ENCODE assay signal across 3 cellular contexts in the genomic region with DNA sequence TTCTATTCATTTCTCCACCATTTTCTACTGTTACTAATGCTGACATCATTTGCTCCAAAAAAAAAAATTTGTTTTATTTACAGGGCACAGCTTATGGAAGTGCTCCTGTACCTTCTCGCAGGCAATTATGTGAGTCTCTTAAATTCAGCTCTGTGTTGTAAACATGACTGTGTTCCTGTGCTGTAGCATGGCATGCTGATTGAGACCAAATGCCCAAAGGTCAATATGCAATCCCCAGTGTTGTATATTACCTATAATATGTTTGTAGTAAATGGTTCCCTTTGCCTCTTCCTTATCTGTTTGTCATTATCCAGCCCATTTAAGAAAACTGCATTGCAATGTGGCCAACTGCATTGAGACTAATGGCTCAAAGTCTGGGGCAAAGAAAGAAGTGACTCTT.
TF ChIP-seq lines count a peak whose summit lies in the region.

No MANE protein-coding gene starts in this region.

TF ChIP-seq in GM23338, 12 proteins besides CTCF, POLR2A, EP300 and RAD21 (continues in another document):
- TF ChIP-seq, protein P1, sequence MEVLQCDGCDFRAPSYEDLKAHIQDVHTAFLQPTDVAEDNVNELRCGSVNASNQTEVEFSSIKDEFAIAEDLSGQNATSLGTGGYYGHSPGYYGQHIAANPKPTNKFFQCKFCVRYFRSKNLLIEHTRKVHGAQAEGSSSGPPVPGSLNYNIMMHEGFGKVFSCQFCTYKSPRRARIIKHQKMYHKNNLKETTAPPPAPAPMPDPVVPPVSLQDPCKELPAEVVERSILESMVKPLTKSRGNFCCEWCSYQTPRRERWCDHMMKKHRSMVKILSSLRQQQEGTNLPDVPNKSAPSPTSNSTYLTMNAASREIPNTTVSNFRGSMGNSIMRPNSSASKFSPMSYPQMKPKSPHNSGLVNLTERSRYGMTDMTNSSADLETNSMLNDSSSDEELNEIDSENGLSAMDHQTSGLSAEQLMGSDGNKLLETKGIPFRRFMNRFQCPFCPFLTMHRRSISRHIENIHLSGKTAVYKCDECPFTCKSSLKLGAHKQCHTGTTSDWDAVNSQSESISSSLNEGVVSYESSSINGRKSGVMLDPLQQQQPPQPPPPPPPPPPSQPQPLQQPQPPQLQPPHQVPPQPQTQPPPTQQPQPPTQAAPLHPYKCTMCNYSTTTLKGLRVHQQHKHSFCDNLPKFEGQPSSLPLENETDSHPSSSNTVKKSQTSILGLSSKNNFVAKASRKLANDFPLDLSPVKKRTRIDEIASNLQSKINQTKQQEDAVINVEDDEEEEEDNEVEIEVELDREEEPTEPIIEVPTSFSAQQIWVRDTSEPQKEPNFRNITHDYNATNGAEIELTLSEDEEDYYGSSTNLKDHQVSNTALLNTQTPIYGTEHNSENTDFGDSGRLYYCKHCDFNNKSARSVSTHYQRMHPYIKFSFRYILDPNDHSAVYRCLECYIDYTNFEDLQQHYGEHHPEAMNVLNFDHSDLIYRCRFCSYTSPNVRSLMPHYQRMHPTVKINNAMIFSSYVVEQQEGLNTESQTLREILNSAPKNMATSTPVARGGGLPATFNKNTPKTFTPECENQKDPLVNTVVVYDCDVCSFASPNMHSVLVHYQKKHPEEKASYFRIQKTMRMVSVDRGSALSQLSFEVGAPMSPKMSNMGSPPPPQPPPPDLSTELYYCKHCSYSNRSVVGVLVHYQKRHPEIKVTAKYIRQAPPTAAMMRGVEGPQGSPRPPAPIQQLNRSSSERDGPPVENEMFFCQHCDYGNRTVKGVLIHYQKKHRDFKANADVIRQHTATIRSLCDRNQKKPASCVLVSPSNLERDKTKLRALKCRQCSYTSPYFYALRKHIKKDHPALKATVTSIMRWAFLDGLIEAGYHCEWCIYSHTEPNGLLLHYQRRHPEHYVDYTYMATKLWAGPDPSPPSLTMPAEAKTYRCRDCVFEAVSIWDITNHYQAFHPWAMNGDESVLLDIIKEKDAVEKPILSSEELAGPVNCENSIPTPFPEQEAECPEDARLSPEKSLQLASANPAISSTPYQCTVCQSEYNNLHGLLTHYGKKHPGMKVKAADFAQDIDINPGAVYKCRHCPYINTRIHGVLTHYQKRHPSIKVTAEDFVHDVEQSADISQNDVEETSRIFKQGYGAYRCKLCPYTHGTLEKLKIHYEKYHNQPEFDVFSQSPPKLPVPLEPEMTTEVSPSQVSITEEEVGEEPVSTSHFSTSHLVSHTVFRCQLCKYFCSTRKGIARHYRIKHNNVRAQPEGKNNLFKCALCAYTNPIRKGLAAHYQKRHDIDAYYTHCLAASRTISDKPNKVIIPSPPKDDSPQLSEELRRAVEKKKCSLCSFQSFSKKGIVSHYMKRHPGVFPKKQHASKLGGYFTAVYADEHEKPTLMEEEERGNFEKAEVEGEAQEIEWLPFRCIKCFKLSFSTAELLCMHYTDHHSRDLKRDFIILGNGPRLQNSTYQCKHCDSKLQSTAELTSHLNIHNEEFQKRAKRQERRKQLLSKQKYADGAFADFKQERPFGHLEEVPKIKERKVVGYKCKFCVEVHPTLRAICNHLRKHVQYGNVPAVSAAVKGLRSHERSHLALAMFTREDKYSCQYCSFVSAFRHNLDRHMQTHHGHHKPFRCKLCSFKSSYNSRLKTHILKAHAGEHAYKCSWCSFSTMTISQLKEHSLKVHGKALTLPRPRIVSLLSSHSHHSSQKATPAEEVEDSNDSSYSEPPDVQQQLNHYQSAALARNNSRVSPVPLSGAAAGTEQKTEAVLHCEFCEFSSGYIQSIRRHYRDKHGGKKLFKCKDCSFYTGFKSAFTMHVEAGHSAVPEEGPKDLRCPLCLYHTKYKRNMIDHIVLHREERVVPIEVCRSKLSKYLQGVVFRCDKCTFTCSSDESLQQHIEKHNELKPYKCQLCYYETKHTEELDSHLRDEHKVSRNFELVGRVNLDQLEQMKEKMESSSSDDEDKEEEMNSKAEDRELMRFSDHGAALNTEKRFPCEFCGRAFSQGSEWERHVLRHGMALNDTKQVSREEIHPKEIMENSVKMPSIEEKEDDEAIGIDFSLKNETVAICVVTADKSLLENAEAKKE (CRISPR knock-in tag; IDR thresholded peaks at IDR 0.05): no peak
- no peak for TF ChIP-seq STAT1 (IDR thresholded peaks at IDR 0.05; ENCODE audit: unreplicated experiment)
- TF ChIP-seq ZNF331 (CRISPR knock-in tag; IDR thresholded peaks at IDR 0.05; ENCODE audit: low read depth): no peak
- no peak for TF ChIP-seq ZNF114 (CRISPR knock-in tag; IDR thresholded peaks at IDR 0.05)
- no peak for TF ChIP-seq EZH2phosphoT487 (IDR thresholded peaks at IDR 0.05; ENCODE audit: unreplicated experiment)
- TF ChIP-seq JUNB (IDR thresholded peaks at IDR 0.05; ENCODE audit: unreplicated experiment): no peak
- no peak for TF ChIP-seq CREB1 (CRISPR knock-in tag; IDR thresholded peaks at IDR 0.05; ENCODE audit: low read depth)
- no peak for TF ChIP-seq EZH2 (IDR thresholded peaks at IDR 0.05; ENCODE audit: low read depth, unreplicated experiment)

TF ChIP-seq in H1, 55 proteins besides CTCF, POLR2A, EP300 and RAD21:
- TF ChIP-seq POLR2AphosphoS5 (IDR thresholded peaks at IDR 0.05; ENCODE audit: low read depth, low read length) (no peak), PHF8 (conservative IDR thresholded peaks at IDR 0.05; ENCODE audit: low read depth, low read length) (no peak), TEAD4 (IDR thresholded peaks at IDR 0.05; ENCODE audit: low read depth, low read length) (no peak), HDAC6 (IDR thresholded peaks at IDR 0.05; ENCODE audit: low read depth, low read length) (no peak)

TF ChIP-seq in neural cell, 6 proteins besides CTCF, POLR2A, EP300 and RAD21:
- no peak for TF ChIP-seq TAF1 (IDR thresholded peaks at IDR 0.05; ENCODE audit: low read depth)
- TF ChIP-seq, protein P2, sequence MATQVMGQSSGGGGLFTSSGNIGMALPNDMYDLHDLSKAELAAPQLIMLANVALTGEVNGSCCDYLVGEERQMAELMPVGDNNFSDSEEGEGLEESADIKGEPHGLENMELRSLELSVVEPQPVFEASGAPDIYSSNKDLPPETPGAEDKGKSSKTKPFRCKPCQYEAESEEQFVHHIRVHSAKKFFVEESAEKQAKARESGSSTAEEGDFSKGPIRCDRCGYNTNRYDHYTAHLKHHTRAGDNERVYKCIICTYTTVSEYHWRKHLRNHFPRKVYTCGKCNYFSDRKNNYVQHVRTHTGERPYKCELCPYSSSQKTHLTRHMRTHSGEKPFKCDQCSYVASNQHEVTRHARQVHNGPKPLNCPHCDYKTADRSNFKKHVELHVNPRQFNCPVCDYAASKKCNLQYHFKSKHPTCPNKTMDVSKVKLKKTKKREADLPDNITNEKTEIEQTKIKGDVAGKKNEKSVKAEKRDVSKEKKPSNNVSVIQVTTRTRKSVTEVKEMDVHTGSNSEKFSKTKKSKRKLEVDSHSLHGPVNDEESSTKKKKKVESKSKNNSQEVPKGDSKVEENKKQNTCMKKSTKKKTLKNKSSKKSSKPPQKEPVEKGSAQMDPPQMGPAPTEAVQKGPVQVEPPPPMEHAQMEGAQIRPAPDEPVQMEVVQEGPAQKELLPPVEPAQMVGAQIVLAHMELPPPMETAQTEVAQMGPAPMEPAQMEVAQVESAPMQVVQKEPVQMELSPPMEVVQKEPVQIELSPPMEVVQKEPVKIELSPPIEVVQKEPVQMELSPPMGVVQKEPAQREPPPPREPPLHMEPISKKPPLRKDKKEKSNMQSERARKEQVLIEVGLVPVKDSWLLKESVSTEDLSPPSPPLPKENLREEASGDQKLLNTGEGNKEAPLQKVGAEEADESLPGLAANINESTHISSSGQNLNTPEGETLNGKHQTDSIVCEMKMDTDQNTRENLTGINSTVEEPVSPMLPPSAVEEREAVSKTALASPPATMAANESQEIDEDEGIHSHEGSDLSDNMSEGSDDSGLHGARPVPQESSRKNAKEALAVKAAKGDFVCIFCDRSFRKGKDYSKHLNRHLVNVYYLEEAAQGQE (IDR thresholded peaks at IDR 0.05; ENCODE audit: borderline replicate concordance): no peak
- no peak for TF ChIP-seq EZH2 (IDR thresholded peaks at IDR 0.05; ENCODE audit: borderline replicate concordance, insufficient read depth, low read length, poor library complexity, severe bottlenecking)
- TF ChIP-seq MXI1 (conservative IDR thresholded peaks at IDR 0.05; ENCODE audit: poor library complexity, severe bottlenecking): no peak
- no peak for TF ChIP-seq POLR2AphosphoS5 (IDR thresholded peaks at IDR 0.05)
- no peak for TF ChIP-seq SMC3 (conservative IDR thresholded peaks at IDR 0.05; ENCODE audit: poor library complexity)
